8 cellular contexts compared by ENCODE assay signal in the genomic region with DNA sequence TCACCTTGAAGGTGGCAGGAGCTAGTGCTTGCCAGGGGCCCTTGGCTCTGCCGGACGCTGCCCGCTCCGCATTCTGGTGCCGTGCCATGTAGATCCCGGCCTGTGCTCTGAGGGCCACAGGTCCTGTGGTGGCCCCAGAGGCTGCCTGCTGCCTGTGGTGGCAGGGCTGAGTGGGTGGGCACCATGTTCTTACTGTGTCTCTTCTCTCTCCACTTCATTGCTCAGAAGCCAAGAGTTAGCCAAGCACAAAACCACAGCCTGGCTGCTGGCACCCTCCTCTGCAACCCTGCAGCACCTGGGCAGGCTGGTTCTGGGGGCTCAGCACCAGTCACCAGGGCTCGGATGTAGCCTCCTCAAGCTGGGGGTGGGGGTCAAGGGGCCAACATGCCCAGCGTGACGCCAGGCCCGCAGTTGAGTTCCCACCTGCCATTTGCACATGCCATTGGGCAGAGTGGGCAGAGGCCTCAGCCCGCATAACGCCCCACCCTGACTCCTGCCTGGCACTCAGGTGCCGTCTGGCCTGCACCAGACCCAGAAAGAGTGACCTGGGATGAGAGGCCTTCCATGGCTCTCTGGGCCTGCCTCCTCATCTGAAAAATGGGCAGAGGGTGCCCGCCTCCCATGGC. TPM values are rescaled to one million over a fixed set of nuclear protein-coding genes. Genes with fewer than 3 reads are reported as not detected.
DNase-seq lines count a peak whose midpoint lies in the region; ATAC-seq, FAIRE-seq and TF ChIP-seq lines count a peak whose summit lies in the region.

No MANE protein-coding gene starts in this region.

- no peak overlapping the region for H3K4me3 ChIP-seq in A549
- H3K4me3 ChIP-seq in Caco-2 (ENCODE audit: low read depth, low read length), result no peak overlapping the region

- DNase-seq in A549 (ENCODE audit: low read depth in 1 of 2, low spot score in 1 of 2), result no peak
- DNase-seq in T-helper 17 cell, result no peak
- peak; percentile 50 to 59 for DNase-seq in memory B cell (ENCODE audit: low spot score in 2 of 2)
- DNase-seq in COR-L47 (lab: John Stamatoyannopoulos, UW), result no peak
- DNase-seq in HEK293T (ENCODE audit: extremely low spot score), result no peak
- DNase-seq in Caco-2, result no peak
- no peak for DNase-seq in stimulated activated CD4-positive, alpha-beta T cell treated with anti-CD3 and anti-CD28 coated beads, Interleukin-2, amount 100 ng/mL, for 24 hours

- H3K36me3 Mint-ChIP-seq in T-helper 17 cell (ENCODE audit: low read depth) (peaks cover 2% of the 10 kb centered on the region), memory B cell (no peaks in the 10 kb centered on the region), Caco-2 (ENCODE audit: insufficient read depth, unreplicated experiment) (peaks cover 17% of the 10 kb centered on the region)

- H3K9me3 ChIP-seq in A549 (no peaks in the 10 kb centered on the region), T-helper 17 cell (ENCODE audit: control insufficient read depth, low read length, poor library complexity, severe bottlenecking) (no peaks in the 10 kb centered on the region), Caco-2 (no peaks in the 10 kb centered on the region)

- TF ChIP-seq RAD21 in A549 (conservative IDR thresholded peaks at IDR 0.05 in 1 of 2, IDR thresholded peaks at IDR 0.05 in 1 of 2), result no peak

- H3K27ac Mint-ChIP-seq in T-helper 17 cell, result no peak overlapping the region
- H3K27ac Mint-ChIP-seq in memory B cell, result peak overlapping the region; percentile 76
- no peak overlapping the region for H3K27ac Mint-ChIP-seq in Caco-2 (ENCODE audit: unreplicated experiment)

- no peaks in the 10 kb centered on the region for H3K27me3 ChIP-seq in Caco-2 (replicated peaks; ENCODE audit: control insufficient read depth, insufficient read depth, low read length)

- peaks cover 99% of the 10 kb centered on the region for H3K4me1 ChIP-seq in A549
- H3K4me1 ChIP-seq in Caco-2, result peaks cover 6% of the 10 kb centered on the region

- no peaks in the 10 kb centered on the region for H3K27me3 Mint-ChIP-seq in T-helper 17 cell
- peaks cover 20% of the 10 kb centered on the region for H3K27me3 Mint-ChIP-seq in memory B cell
- H3K27me3 Mint-ChIP-seq in Caco-2 (ENCODE audit: insufficient read depth, unreplicated experiment), result no peaks in the 10 kb centered on the region

- H3K9me3 Mint-ChIP-seq in memory B cell (peaks cover 3% of the 10 kb centered on the region), Caco-2 (ENCODE audit: unreplicated experiment) (no peaks in the 10 kb centered on the region)

- TF ChIP-seq CTCF in A549 (IDR thresholded peaks at IDR 0.05) (no peak), Caco-2 (IDR thresholded peaks at IDR 0.05; ENCODE audit: insufficient read depth in 1 of 2, low read depth in 1 of 2, low read length in 1 of 2, severe bottlenecking in 1 of 2, unreplicated experiment in 1 of 2) (no peak)

- POLR2A ChIA-PET in A549 (lab: Yijun Ruan, JAX) (no interaction called here), HEK293T (lab: Yijun Ruan, JAX) (no interaction called here), Caco-2 (lab: Charles Lee) (interaction anchor here (0.9 kb wide), 1 partner anchor 9 kb away, joined by 3 read pairs; no protein-coding TSS in a partner anchor)

- 94% methylated on average over 13 of the region's 14 CpGs for whole genome bisulfite sequencing in A549 (ENCODE audit: missing lambda C conversion rate)

- H3K4me3 Mint-ChIP-seq in T-helper 17 cell (no peak overlapping the region), memory B cell (peak overlapping the region; percentile 76), Caco-2 (ENCODE audit: unreplicated experiment) (no peak overlapping the region)

- intact Hi-C loops in Caco-2 (cut with micrococcal nuclease; ENCODE audit: unreplicated experiment), result no loop called here

- H3K4me1 Mint-ChIP-seq in T-helper 17 cell (peaks cover 47% of the 10 kb centered on the region), memory B cell (peaks cover 29% of the 10 kb centered on the region), Caco-2 (ENCODE audit: low read depth, unreplicated experiment) (peaks cover 24% of the 10 kb centered on the region)

- no peaks in the 10 kb centered on the region; the same call in 1 of the 2 replicates for H3K36me3 ChIP-seq in Caco-2 (ENCODE audit: control insufficient read depth, insufficient read depth, low read length)

- BruUV-seq in Caco-2 (replicated peaks; lab: Mats Ljungman, UMichigan), result no TSS peak

- no peak for TF ChIP-seq EP300 in A549 (IDR thresholded peaks at IDR 0.05)

- CTCF ChIA-PET in A549 (lab: Yijun Ruan, JAX) (interaction anchor here (0.6 to 34.5 kb wide), 5 partner anchors 9 to 1038 kb away, joined by 3 to 373 read pairs (median 5); no protein-coding TSS in a partner anchor), HEK293T (lab: Yijun Ruan, JAX) (no interaction called here), Caco-2 (lab: Charles Lee) (no interaction called here)

- no peak for FAIRE-seq in A549 (lab: Jason Lieb, UNC)

- no peak for ATAC-seq in A549
- peak; percentile 54 for ATAC-seq in GM21576 (IDR thresholded peaks at IDR 0.05; ENCODE audit: unreplicated experiment)
- peak; percentile 51 for ATAC-seq in T-helper 17 cell
- peak; percentile 94 for ATAC-seq in memory B cell (ENCODE audit: low read depth)

- no peak for TF ChIP-seq POLR2A in A549 (IDR thresholded peaks at IDR 0.05; ENCODE audit: low read length)

- peak overlapping the region; percentile 71 to 98 for H3K27ac ChIP-seq in A549

- H3K4me2 ChIP-seq in A549, result peak overlapping the region; percentile 61

TF ChIP-seq in A549, 52 proteins besides CTCF, POLR2A, EP300 and RAD21:
- no peak for TF ChIP-seq ZFP36 (IDR thresholded peaks at IDR 0.05; ENCODE audit: borderline replicate concordance, partially characterized antibody)
TF ChIP-seq in A549: peak in this region for 0.

TF ChIP-seq in HEK293T, 16 proteins besides CTCF, POLR2A, EP300 and RAD21:
- TF ChIP-seq NFRKB (IDR thresholded peaks at IDR 0.05) (no peak), ZNF384 (IDR thresholded peaks at IDR 0.05) (no peak), ELF4 (IDR thresholded peaks at IDR 0.05) (no peak), ARNT (IDR thresholded peaks at IDR 0.05) (no peak), TARDBP (IDR thresholded peaks at IDR 0.05) (no peak), SP1 (IDR thresholded peaks at IDR 0.05) (no peak), SUZ12 (IDR thresholded peaks at IDR 0.05) (no peak), BHLHE40 (IDR thresholded peaks at IDR 0.05; ENCODE audit: borderline replicate concordance) (no peak), CTBP1 (IDR thresholded peaks at IDR 0.05; ENCODE audit: borderline replicate concordance) (no peak), FOXK2 (IDR thresholded peaks at IDR 0.05) (no peak), L3MBTL2 (conservative IDR thresholded peaks at IDR 0.05) (no peak), FOXM1 (IDR thresholded peaks at IDR 0.05; ENCODE audit: borderline replicate concordance) (no peak), LEF1 (IDR thresholded peaks at IDR 0.05; ENCODE audit: borderline replicate concordance) (no peak), FOXA1 (IDR thresholded peaks at IDR 0.05) (no peak), HDGF (IDR thresholded peaks at IDR 0.05; ENCODE audit: borderline replicate concordance) (no peak)
- TF ChIP-seq, protein P1, sequence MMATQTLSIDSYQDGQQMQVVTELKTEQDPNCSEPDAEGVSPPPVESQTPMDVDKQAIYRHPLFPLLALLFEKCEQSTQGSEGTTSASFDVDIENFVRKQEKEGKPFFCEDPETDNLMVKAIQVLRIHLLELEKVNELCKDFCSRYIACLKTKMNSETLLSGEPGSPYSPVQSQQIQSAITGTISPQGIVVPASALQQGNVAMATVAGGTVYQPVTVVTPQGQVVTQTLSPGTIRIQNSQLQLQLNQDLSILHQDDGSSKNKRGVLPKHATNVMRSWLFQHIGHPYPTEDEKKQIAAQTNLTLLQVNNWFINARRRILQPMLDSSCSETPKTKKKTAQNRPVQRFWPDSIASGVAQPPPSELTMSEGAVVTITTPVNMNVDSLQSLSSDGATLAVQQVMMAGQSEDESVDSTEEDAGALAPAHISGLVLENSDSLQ (IDR thresholded peaks at IDR 0.05), result no peak

RNA-seq across cellular contexts. Expression of gene ZMIZ1, which starts 16.3 kb away (rescaled TPM):
- polyA plus RNA-seq in A549 (2011; rRNA removed) (8.1 and 14.7 TPM in 2 replicates), A549 (2017; fragmentation: RNase III; extraction: RNeasy Plus Mini Kit Qiagen cat#74134 plus additional on column Dnase treatment) (29.1 to 30.3 TPM (median 30.1 TPM) in 3 replicates)
- polyA plus RNA-seq in A549 (2012; cell fraction: cytosol; rRNA removed), result 31.6 and 42.1 TPM in 2 replicates
- 63.3 and 68.3 TPM in 2 replicates for polyA plus RNA-seq in A549 (2012; cell fraction: nucleus; rRNA removed)
- 16.1 and 17.8 TPM in 2 replicates for polyA minus RNA-seq in A549 (2011; rRNA and poly(A)+ RNA removed)
- total RNA-seq in T-helper 17 cell (10 to 100 TPM; 30.0 to 34.0 TPM), Caco-2 (2022) (42.3 and 43.7 TPM in 2 replicates)

Comparison
In these comparisons a context has a peak if more than half of its experiments do, and no peak if none do; other contexts are left out.
1. ATAC-seq: peak in GM21576 (single experiment), T-helper 17 cell (single experiment) and memory B cell (single experiment); none in A549 (0 of 2).
2. DNase-seq: peak in memory B cell (2 of 2); none in A549 (0 of 2), T-helper 17 cell (0 of 3), COR-L47 (single experiment), HEK293T (single experiment), Caco-2 (0 of 2) and stimulated activated CD4-positive, alpha-beta T cell treated with anti-CD3 and anti-CD28 coated beads, Interleukin-2, amount 100 ng/mL, for 24 hours (0 of 2).